In the genomic region with DNA sequence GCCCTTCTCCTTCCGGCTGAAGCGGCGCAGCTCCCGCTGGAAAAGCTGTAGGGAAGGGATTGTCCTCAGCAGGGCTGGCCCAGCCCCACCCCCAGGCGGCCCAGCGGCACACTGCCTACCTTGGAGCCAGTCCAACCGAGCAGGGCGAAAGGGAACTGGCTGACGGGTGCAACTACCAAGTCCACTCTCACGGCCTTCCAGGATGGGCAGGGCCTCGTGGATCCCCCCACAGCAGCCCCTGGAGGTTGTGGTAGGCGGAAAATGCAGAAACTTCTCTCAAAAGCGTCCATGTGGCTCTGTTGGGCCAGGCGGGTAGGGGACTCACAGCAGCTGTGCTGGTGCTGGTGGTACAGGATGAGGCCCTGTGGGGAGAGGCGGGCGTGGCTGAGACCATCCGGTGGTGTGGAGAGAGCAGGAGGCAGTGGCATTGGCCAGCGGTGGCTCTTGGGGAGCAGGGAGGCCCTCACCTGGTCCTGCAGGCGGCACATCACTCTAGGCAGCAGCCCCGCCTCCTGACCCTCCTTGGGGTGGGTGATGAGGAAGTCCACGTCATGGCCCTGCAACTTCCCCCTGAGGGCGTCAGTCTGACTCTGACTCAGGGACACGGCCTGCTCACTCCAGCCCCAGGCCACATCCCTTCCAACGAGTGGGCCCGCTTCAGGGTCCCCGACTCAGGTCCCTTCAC, we compare ENCODE assay signal across 8 cellular contexts.
DNase-seq lines count a peak whose midpoint lies in the region.

No MANE protein-coding gene starts in this region.

- DNase-seq in activated effector memory CD4-positive, alpha-beta T cell treated with anti-CD3 and anti-CD28 coated beads, Interleukin-2, amount 50 U/mL, for 16 hours: peak; percentile 69
- DNase-seq in activated effector memory CD4-positive, alpha-beta T cell treated with Interleukin-2 at 50 U/mL for 16 hours: no peak
- DNase-seq in Kasumi-1 (lab: John Stamatoyannopoulos, UW): peak; percentile 54 to 82
- peak; percentile 12 for DNase-seq in activated naive CD8-positive, alpha-beta T cell treated with anti-CD3 and anti-CD28 coated beads, Interleukin-2, amount 50 U/mL, for 16 hours (ENCODE audit: low read depth, low spot score)
- DNase-seq in inferior parietal cortex (ENCODE audit: extremely low spot score): peak; percentile 41
- DNase-seq in stimulated activated CD8-positive, alpha-beta memory T cell treated with anti-CD3 and anti-CD28 coated beads, Interleukin-2, amount 100 ng/mL, for 1 hour (ENCODE audit: low read depth in 2 of 2): peak; percentile 40 to 47
- no peak for DNase-seq in ecto neural progenitor cell (ENCODE audit: low spot score)
- no peak for DNase-seq in kidney glomerular epithelial cell (lab: John Stamatoyannopoulos, UW)

Comparison
In these comparisons a context has a peak if more than half of its experiments do, and no peak if none do; other contexts are left out.
1. DNase-seq: peak in activated effector memory CD4-positive, alpha-beta T cell treated with anti-CD3 and anti-CD28 coated beads, Interleukin-2, amount 50 U/mL, for 16 hours (single experiment), Kasumi-1 (2 of 2), activated naive CD8-positive, alpha-beta T cell treated with anti-CD3 and anti-CD28 coated beads, Interleukin-2, amount 50 U/mL, for 16 hours (single experiment), inferior parietal cortex (single experiment) and stimulated activated CD8-positive, alpha-beta memory T cell treated with anti-CD3 and anti-CD28 coated beads, Interleukin-2, amount 100 ng/mL, for 1 hour (2 of 2); none in activated effector memory CD4-positive, alpha-beta T cell treated with Interleukin-2 at 50 U/mL for 16 hours (single experiment), ecto neural progenitor cell (single experiment) and kidney glomerular epithelial cell (single experiment).